23 cellular contexts compared by ENCODE assay signal in the genomic region with DNA sequence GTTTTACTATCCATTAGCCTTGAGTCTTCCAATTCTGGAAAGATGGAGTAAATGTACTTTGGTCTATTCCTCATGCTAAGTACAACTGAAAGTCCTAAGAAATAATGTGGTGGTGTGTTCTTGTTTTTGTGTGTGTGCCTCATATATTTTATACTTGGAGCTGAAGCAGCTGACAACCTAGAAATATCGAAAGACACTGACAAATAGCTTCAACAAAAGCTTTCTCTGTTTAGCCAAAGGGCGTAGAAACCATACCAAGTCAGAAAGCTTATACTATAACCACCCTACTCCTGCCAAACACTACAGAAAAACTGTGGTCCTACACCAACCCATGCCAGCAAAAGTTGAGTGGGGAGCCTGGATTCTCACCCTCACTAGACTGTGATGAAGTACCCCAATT.
DNase-seq lines count a peak whose midpoint lies in the region; FAIRE-seq and TF ChIP-seq lines count a peak whose summit lies in the region.
"Had no signal": no experiment of that assay in that cellular context is flagged by ENCODE, and none has a peak within 500 bp of the region (broad histone marks: within the 10 kb centered on the region; RNA-seq: fewer than 3 reads in every experiment).

No MANE protein-coding gene starts in this region.

- intact Hi-C loops in esophagus squamous epithelium (cut with DNase I), result no loop called here

- no peak overlapping the region for H3K4me3 ChIP-seq in esophagus squamous epithelium
- H3K4me3 ChIP-seq: A549; BLaER1 treated with 17β-estradiol and CSF1 and Interleukin-3, amounts not matched to agents 10 nM and 100 nM; GM23248 had no signal

- no peak for TF ChIP-seq POLR2A in esophagus squamous epithelium (IDR thresholded peaks at IDR 0.05)

- peaks cover 0 to 4% (median 0%) of the 10 kb centered on the region in 3 donors for H3K36me3 ChIP-seq in esophagus squamous epithelium
- H3K36me3 ChIP-seq: BE2C; BLaER1 treated with 17β-estradiol and CSF1 and Interleukin-3, amounts not matched to agents 10 nM and 100 nM had no signal

- no peaks in the 10 kb centered on the region for H3K27me3 ChIP-seq in esophagus squamous epithelium
- H3K27me3 ChIP-seq: BE2C; BLaER1 treated with 17β-estradiol and CSF1 and Interleukin-3, amounts not matched to agents 10 nM and 100 nM had no signal

- peak; percentile 69 for FAIRE-seq in HTR-8/SVneo (lab: Jason Lieb, UNC)
- FAIRE-seq: A549, GM19239, H1 had no signal

- H3K4me1 ChIP-seq in esophagus squamous epithelium, result no peaks in the 10 kb centered on the region
- H3K4me1 ChIP-seq: A549; BE2C; BLaER1 treated with 17β-estradiol and CSF1 and Interleukin-3, amounts not matched to agents 10 nM and 100 nM had no signal

- no peak overlapping the region for H3K27ac ChIP-seq in esophagus squamous epithelium
- H3K27ac ChIP-seq: A549; BLaER1 treated with 17β-estradiol and CSF1 and Interleukin-3, amounts not matched to agents 10 nM and 100 nM; GM23248 had no signal

- H3K9me3 ChIP-seq in esophagus squamous epithelium, result no peaks in the 10 kb centered on the region
- H3K9me3 ChIP-seq: A549, BE2C had no signal

- TF ChIP-seq CTCF in esophagus squamous epithelium (IDR thresholded peaks at IDR 0.05), result no peak

- DNase-seq in HTR-8/SVneo (ENCODE audit: insufficient read length, low spot score) (no peak), foreskin melanocyte (peak; percentile 85), pons (ENCODE audit: low spot score) (peak; percentile 38), esophagus squamous epithelium (lab: John Stamatoyannopoulos, UW) (no peak), SKM-1 treated with dmso at 0.1 percent for 144 hours (lab: John Stamatoyannopoulos, UW; ENCODE audit: unreplicated experiment) (no peak), HCEC 1CT (no peak)
- DNase-seq: 8988T; ACHN; AML-193; BE2C; Calu3; CD4-positive, alpha-beta T cell; CD8-positive, alpha-beta memory T cell; COR-L47; DMS53; DMS79 treated with DMSO at 0.1 percent for 48 hours; GF-D8; GM23248; H7 had no signal

- WGBS in esophagus squamous epithelium, 2 donors, result 51 to 65% methylated on average over 2 of the region's 2 CpGs

Comparison
In these comparisons a context has a peak if more than half of its experiments do, and no peak if none do; other contexts are left out.
1. DNase-seq: peak in foreskin melanocyte (single experiment) and pons (single experiment); none in HTR-8/SVneo (single experiment), esophagus squamous epithelium (single experiment), SKM-1 treated with dmso at 0.1 percent for 144 hours (single experiment) and HCEC 1CT (single experiment).